In the genomic region with DNA sequence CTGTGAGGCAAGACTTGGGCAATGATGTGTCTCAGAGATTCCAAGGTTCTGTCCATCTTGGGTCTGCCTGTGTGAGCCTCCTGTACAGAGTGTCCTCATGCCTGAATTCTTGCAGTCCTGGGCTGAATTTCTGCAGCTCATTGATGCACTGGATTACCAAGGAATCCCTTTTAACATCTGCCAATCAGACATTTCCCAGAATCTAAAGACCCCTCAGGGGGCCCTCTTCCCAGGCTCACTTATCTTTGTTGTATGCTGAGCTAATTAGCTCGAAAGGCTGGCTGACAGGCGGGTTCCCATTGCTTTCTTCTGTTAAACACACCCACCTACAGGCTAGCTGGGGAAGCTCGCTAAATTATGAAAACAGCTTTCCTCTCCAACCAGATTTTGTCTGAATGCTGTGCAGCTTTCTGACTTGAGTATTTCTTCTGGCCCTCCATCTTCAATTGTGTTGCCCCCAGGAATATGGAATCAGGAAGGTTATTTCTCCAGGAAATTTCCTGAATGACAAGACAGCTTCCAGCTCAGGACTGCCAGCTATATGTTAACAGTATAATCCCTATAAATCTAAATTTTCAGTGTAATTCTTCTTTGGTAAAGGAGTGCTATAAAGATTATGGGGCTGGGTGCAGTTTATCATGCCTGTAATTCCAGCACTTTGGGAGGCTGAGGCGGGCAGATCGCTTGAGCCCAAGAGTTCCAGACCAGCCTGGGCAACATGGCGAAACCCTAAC, we compare ENCODE assay signal across 8 cellular contexts. TPM values are rescaled to one million over a fixed set of nuclear protein-coding genes. Genes with fewer than 3 reads are reported as not detected.
A peak's percentile ranks its signal among the peaks of the same experiment; 100 is the strongest.
DNase-seq lines count a peak whose midpoint lies in the region; ATAC-seq, FAIRE-seq and TF ChIP-seq lines count a peak whose summit lies in the region.

A gene (minus strand): TSS at position 91 of the 734 bp plus-strand sequence. CDS start 35 bp downstream, at position 56.

- no peaks in the 10 kb centered on the region for H4K20me1 ChIP-seq in PC-3 (ENCODE audit: low read length)

- no peak within 1 kb of the TSS for H3K9ac ChIP-seq in PC-3 (ENCODE audit: low read length)

- peak; percentile 82 for TF ChIP-seq CTCF in PC-3 (conservative IDR thresholded peaks at IDR 0.05; ENCODE audit: low read depth, low read length)
- TF ChIP-seq CTCF in thyroid gland (IDR thresholded peaks at IDR 0.05): peak in 5 of 6 experiments; percentile 22 to 76 (median 60)

- DNase-seq in NCI-H510A treated with DMSO at 0.1 percent for 48 hours (lab: John Stamatoyannopoulos, UW) (peak; percentile 15), NCI-H510A (lab: John Stamatoyannopoulos, UW) (no peak), HTR-8/SVneo (ENCODE audit: insufficient read length, low spot score) (peak; percentile 39), PC-3 (peak; percentile 63), left kidney (ENCODE audit: low read depth, low spot score) (peak; percentile 83), thyroid gland (peak; percentile 51 to 58)
- DNase-seq in central memory CD4-positive, alpha-beta T cell: peak; percentile 3

- H3K9me3 ChIP-seq in PC-3 (ENCODE audit: low read length) (no peaks in the 10 kb centered on the region), thyroid gland (no peaks in the 10 kb centered on the region)

- H3F3A ChIP-seq in PC-3 (ENCODE audit: low read length, unreplicated experiment): no peaks in the 10 kb centered on the region

- H3K27me3 ChIP-seq in PC-3 (ENCODE audit: low read length): no peaks in the 10 kb centered on the region
- no peaks in the 10 kb centered on the region for H3K27me3 ChIP-seq in thyroid gland

- no peak for FAIRE-seq in HTR-8/SVneo (lab: Jason Lieb, UNC)

- CTCF ChIA-PET in PC-3 (lab: Charles Lee): interaction anchor here (0.6 to 1.6 kb wide), 8 partner anchors 81 to 529 kb away, joined by 3 to 19 read pairs (median 6); no protein-coding TSS in a partner anchor

- no peaks in the 10 kb centered on the region for H3K4me1 ChIP-seq in PC-3 (ENCODE audit: insufficient read depth, low read length)
- H3K4me1 ChIP-seq in thyroid gland: no peaks in the 10 kb centered on the region

- H3K9me2 ChIP-seq in PC-3 (replicated peaks; ENCODE audit: low read length): no peaks in the 10 kb centered on the region

- POLR2A ChIA-PET in PC-3 (lab: Charles Lee; ENCODE audit: unreplicated experiment): interaction anchor here (0.6 to 0.7 kb wide), 2 partner anchors 145 to 390 kb away, joined by 5 read pairs; no protein-coding TSS in a partner anchor

- no peak within 1 kb of the TSS for H3K27ac ChIP-seq in PC-3 (ENCODE audit: low read length)
- no peak within 1 kb of the TSS for H3K27ac ChIP-seq in thyroid gland

- H3K36me3 ChIP-seq in PC-3 (ENCODE audit: low read depth, low read length) (no peaks in the 10 kb centered on the region), thyroid gland (no peaks in the 10 kb centered on the region)

- 49 to 50% methylated on average over 6 of the region's 6 CpGs for WGBS in thyroid gland, 2 donors

- H3K79me2 ChIP-seq in PC-3 (ENCODE audit: low read length): no peaks in the 10 kb centered on the region

- peak within 1 kb of the TSS; percentile 37; the same call in 1 of the 2 replicates for H2AFZ ChIP-seq in PC-3 (ENCODE audit: low read length)

- intact Hi-C loops in PC-3 (cut with micrococcal nuclease): loop anchor here (1.0 to 5.0 kb wide), 6 partner anchors 100 to 390 kb away; no protein-coding TSS in a partner anchor
- intact Hi-C loops in thyroid gland (cut with DNase I): loop anchor here (5.0 kb wide), 1 partner anchor 145 kb away; no protein-coding TSS in a partner anchor

- peak; percentile 74 for ATAC-seq in GM21423 (IDR thresholded peaks at IDR 0.05; ENCODE audit: unreplicated experiment)
- ATAC-seq in PC-3: peak; percentile 87

- BruUV-seq in PC-3 (replicated peaks; lab: Mats Ljungman, UMichigan): no TSS peak

- peak within 1 kb of the TSS; percentile 40; the same call in 1 of the 2 replicates for H3K4me2 ChIP-seq in PC-3 (ENCODE audit: low read length)

- no peak for TF ChIP-seq POLR2A in thyroid gland (IDR thresholded peaks at IDR 0.05)

- H3K4me3 ChIP-seq in PC-3 (ENCODE audit: low read length) (no peak within 1 kb of the TSS), thyroid gland (replicated peaks in 1 of 3) (no peak within 1 kb of the TSS)

RNA-seq across cellular contexts. Expression of the gene that starts here (rescaled TPM):
- total RNA-seq in PC-3 (2014; rRNA removed) (not detected in 2 replicates), thyroid gland (1 to 10 TPM in 2 of 4 donors, under 1 TPM in 2; 0.89 to 5.5 (median 1.7) TPM)

Comparison
In these comparisons a context has a peak if more than half of its experiments do, and no peak if none do; other contexts are left out.
1. Peak in DNase-seq, ATAC-seq and H3K4me2 ChIP-seq in PC-3; RNA of the gene not detected or under 1 TPM.